In the genomic region with DNA sequence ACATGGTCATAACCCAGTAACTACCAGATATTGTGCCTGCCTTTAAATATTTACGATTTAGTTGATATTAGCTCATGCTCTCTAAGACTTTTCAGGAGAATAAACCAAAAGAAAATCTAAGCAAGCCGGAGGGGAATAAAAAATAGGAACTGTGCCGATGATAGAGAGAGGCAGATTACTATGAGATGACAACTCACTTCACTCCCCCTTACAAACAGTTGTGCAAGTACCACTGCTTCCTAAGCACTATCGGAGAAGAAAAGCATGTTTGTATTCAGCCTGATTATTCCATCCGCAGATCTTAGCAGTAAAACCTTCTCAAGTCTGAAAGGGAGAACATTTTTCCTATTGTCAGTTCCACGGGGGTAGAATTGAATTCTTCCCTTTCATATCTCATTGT, we compare ENCODE assay signal across 21 cellular contexts.
"Had no signal": no experiment of that assay in that cellular context is flagged by ENCODE, and none has a peak within 500 bp of the region (broad histone marks: within the 10 kb centered on the region; RNA-seq: fewer than 3 reads in every experiment).

No MANE protein-coding gene starts in this region.

- ATAC-seq: gastrocnemius medialis; left lobe of liver; natural killer cell; right lobe of liver; stimulated activated naive B cell treated with anti-CD40 and anti-IgM and Interleukin-4, amounts not matched to agents 10 μg/mL and 1 μg/mL and 100 μg/mL, for 72 hours; stimulated activated naive CD8-positive, alpha-beta T cell treated with anti-CD3 and anti-CD28 coated beads, Interleukin-15, amount 100 ng/mL, for 72 hours; upper lobe of right lung had no signal

- DNase-seq: colonic mucosa; effector CD8-positive, alpha-beta T cell; gastrocnemius medialis; head of caudate nucleus; natural killer cell; occipital lobe; ovary; retina; right lobe of liver; small intestine; stimulated activated CD4-positive, alpha-beta T cell treated with anti-CD3 and anti-CD28 coated beads, Interleukin-15, amount 100 ng/mL, for 24 hours; stimulated activated CD4-positive, alpha-beta T cell treated with anti-CD3 and anti-CD28 coated beads, Interleukin-2, amount 100 ng/mL, for 48 hours; stimulated activated naive B cell treated with anti-CD40 and anti-IgM and Interleukin-4, amounts not matched to agents 10 μg/mL and 1 μg/mL and 100 μg/mL, for 72 hours; stimulated activated naive CD8-positive, alpha-beta T cell treated with anti-CD3 and anti-CD28 coated beads, Interleukin-15, amount 100 ng/mL, for 72 hours; transverse colon; upper lobe of right lung; uterus had no signal

- H3K4me3 ChIP-seq: colonic mucosa, esophagus muscularis mucosa, gastrocnemius medialis, lung, ovary, right lobe of liver, suprapubic skin, transverse colon, upper lobe of right lung, uterus had no signal
